In the genomic region with DNA sequence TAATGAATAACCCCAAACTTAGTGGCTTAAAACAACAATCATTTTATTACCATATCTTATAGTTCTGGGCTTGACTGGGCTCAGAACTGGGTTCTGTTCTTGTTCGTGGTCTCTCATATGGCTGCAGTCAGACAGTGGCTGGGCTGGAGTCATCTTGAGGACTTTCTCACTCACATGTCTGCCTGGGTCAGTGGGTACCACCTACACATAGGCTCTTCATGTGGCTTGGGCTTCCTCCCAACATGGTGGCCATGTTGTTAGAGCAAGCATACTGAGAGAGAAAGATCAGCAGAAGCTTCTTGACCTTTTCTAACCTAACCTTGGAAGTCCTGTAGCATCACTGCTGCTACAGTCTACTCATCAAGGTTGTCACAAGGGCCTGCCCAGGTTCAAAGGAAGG, we compare ENCODE assay signal across 16 cellular contexts.
"Had no signal": no experiment of that assay in that cellular context is flagged by ENCODE, and none has a peak within 500 bp of the region (broad histone marks: within the 10 kb centered on the region; RNA-seq: fewer than 3 reads in every experiment).

No MANE protein-coding gene starts in this region.

- DNase-seq: KBM-7, MG63, NCI-H1105 treated with DMSO at 0.1 percent for 48 hours, NCI-H1417 treated with DMSO at 0.1 percent for 48 hours, NCI-H1694 treated with DMSO at 0.1 percent for 48 hours, NCI-H2107, NCI-H2227 treated with DMSO at 0.1 percent for 48 hours, NCI-H524 treated with DMSO at 0.1 percent for 48 hours, NCI-H82, Right ventricle myocardium superior, RPMI8226, SIG-M5, T-helper 1 cell had no signal

- H3K36me3 ChIP-seq: MG63, SJSA1 had no signal

- H3K4me3 ChIP-seq: MG63, SJSA1, SK-N-MC had no signal

- H3K27ac ChIP-seq: HL-60, SJSA1, SK-N-MC had no signal
